In genomic region chr14:63642656-63643382, GRCh38 we compare ENCODE assay signal across 1 cellular context.
TF ChIP-seq lines count a peak whose summit lies in the region.

No MANE protein-coding gene starts in this region.

TF ChIP-seq in K562, 482 proteins besides CTCF, POLR2A, EP300 and RAD21 (continued from another document):
- TF ChIP-seq ZNF518B (CRISPR knock-in tag; IDR thresholded peaks at IDR 0.05) = no peak
- no peak for TF ChIP-seq GTF2A2 (tag; IDR thresholded peaks at IDR 0.05)
- TF ChIP-seq GABPB2 (CRISPR knock-in tag; conservative IDR thresholded peaks at IDR 0.05) = no peak
- TF ChIP-seq CXXC5 (CRISPR knock-in tag; IDR thresholded peaks at IDR 0.05) = no peak
- no peak for TF ChIP-seq MLLT1 (IDR thresholded peaks at IDR 0.05)
- no peak for TF ChIP-seq CREBBP (IDR thresholded peaks at IDR 0.05; ENCODE audit: low read depth, low read length)
- no peak for TF ChIP-seq ZBTB1 (CRISPR knock-in tag; IDR thresholded peaks at IDR 0.05; ENCODE audit: borderline replicate concordance, low read depth)
- TF ChIP-seq CREB3 (tag; conservative IDR thresholded peaks at IDR 0.05; ENCODE audit: low read depth) = no peak
- TF ChIP-seq ZNF77 (CRISPR knock-in tag; IDR thresholded peaks at IDR 0.05) = no peak
- TF ChIP-seq ZNF354B (CRISPR knock-in tag; IDR thresholded peaks at IDR 0.05) = no peak
- TF ChIP-seq ATF6 (CRISPR knock-in tag; IDR thresholded peaks at IDR 0.05) = no peak
- TF ChIP-seq LEF1 (IDR thresholded peaks at IDR 0.05) = no peak
